9 cellular contexts compared by ENCODE assay signal in the genomic region with DNA sequence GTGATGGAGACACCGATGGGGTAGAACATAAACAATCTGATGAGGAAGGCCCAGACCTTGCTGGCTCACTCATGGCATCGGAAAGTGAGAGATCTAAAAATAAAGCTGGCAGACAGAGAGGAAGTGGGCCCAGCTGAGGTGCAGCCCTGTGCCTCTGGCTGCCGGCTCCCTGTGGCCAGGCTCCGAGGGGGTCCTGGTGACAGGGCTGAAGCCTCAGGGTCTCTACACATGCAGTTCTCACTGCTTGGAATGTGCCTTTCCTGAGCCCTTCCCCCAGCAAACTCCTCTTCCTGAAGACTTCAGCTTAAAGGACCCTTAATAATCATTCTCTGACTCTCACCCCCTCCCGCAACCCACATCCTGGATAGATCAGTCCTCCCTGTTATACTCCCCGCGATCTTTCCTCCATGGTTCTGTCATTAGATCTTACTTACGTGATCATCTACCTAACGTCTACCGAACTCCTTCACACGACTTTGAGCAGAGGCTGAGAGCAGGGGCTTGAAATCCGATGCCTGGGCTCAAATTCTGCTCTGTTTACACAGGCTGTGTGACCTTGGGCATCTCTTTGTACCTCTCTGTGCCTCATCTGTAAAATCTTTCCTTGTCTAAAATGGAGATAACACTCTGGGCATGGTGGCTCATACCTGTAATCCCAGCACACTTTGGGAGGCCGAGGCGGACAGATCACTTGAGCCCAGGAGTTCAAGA. TPM values are rescaled to one million over a fixed set of nuclear protein-coding genes. Genes with fewer than 3 reads are reported as not detected.
DNase-seq lines count a peak whose midpoint lies in the region; ATAC-seq, FAIRE-seq and TF ChIP-seq lines count a peak whose summit lies in the region.
"Had no signal": no experiment of that assay in that cellular context is flagged by ENCODE, and none has a peak within 500 bp of the region (broad histone marks: within the 10 kb centered on the region; RNA-seq: fewer than 3 reads in every experiment).

No MANE protein-coding gene starts in this region.

- H3K9me3 ChIP-seq in DND-41 (ENCODE audit: insufficient read depth, low read length, severe bottlenecking): no peaks in the 10 kb centered on the region
- H3K9me3 ChIP-seq in kidney (ENCODE audit: control insufficient read depth in 1 of 2, low read length in 2 of 2): no peaks in the 10 kb centered on the region
- H3K9me3 ChIP-seq: thoracic aorta had no signal

- H3K27me3 Mint-ChIP-seq in activated T-helper 17 cell treated with anti-CD3 and anti-CD28 coated beads, Interleukin-2, amount 50 U/mL, for 72 hours: no peaks in the 10 kb centered on the region

- H3K9ac ChIP-seq in DND-41 (ENCODE audit: low read depth, low read length) (peak overlapping the region; percentile 44), kidney (ENCODE audit: low read length in 2 of 2) (no peak overlapping the region)

- TF ChIP-seq CTCF in DND-41 (IDR thresholded peaks at IDR 0.05; ENCODE audit: borderline replicate concordance, extremely low read depth, low read length, poor library complexity, severe bottlenecking) (no peak), kidney (IDR thresholded peaks at IDR 0.05; ENCODE audit: borderline replicate concordance, extremely low read depth, insufficient read depth) (no peak)

- H3K4me2 ChIP-seq in DND-41 (ENCODE audit: insufficient read depth, low read length): peak overlapping the region; percentile 58

- H3K36me3 ChIP-seq in DND-41 (ENCODE audit: insufficient read depth, low read length) (no peaks in the 10 kb centered on the region), kidney (ENCODE audit: control insufficient read depth in 1 of 2, insufficient read depth in 2 of 2, low read length in 2 of 2) (no peaks in the 10 kb centered on the region)
- H3K36me3 ChIP-seq: thoracic aorta had no signal

- H3K4me3 Mint-ChIP-seq in activated T-helper 17 cell treated with anti-CD3 and anti-CD28 coated beads, Interleukin-2, amount 50 U/mL, for 72 hours: peak overlapping the region; percentile 82

- peaks cover 31% of the 10 kb centered on the region for H3K4me1 Mint-ChIP-seq in activated T-helper 17 cell treated with anti-CD3 and anti-CD28 coated beads, Interleukin-2, amount 50 U/mL, for 72 hours

- H3K4me3 ChIP-seq in DND-41 (ENCODE audit: low read depth in 1 of 2, low read length in 2 of 2) (peak overlapping the region in 1 of 2 experiments; percentile 24; a peak in 2 of 4 replicates), kidney (ENCODE audit: low read length in 2 of 2) (no peak overlapping the region)
- H3K4me3 ChIP-seq: thoracic aorta had no signal

- H3K4me1 ChIP-seq in DND-41 (ENCODE audit: insufficient read depth, low read length): peaks cover 18% of the 10 kb centered on the region
- peaks cover 0 to 6% of the 10 kb centered on the region in 2 donors for H3K4me1 ChIP-seq in kidney (ENCODE audit: control insufficient read depth in 1 of 2, insufficient read depth in 1 of 2, low read depth in 1 of 2, low read length in 2 of 2)

- intact Hi-C loops in kidney (cut with DNase I): no loop called here

- no peak for FAIRE-seq in kidney (lab: Jason Lieb, UNC)

- H3K27ac Mint-ChIP-seq in activated T-helper 17 cell treated with anti-CD3 and anti-CD28 coated beads, Interleukin-2, amount 50 U/mL, for 72 hours: peak overlapping the region; percentile 77

- peaks cover 3% of the 10 kb centered on the region for H3K27me3 ChIP-seq in DND-41 (ENCODE audit: insufficient read depth, low read length, poor library complexity)

- peak overlapping the region; percentile 77 for H2AFZ ChIP-seq in DND-41 (ENCODE audit: low read depth, low read length)

- no peaks in the 10 kb centered on the region for H3K36me3 Mint-ChIP-seq in activated T-helper 17 cell treated with anti-CD3 and anti-CD28 coated beads, Interleukin-2, amount 50 U/mL, for 72 hours (ENCODE audit: low read depth)

- peak; percentile 75 for DNase-seq in DND-41
- DNase-seq in NOMO-1 treated with DMSO at 0.1 percent for 48 hours (lab: John Stamatoyannopoulos, UW; ENCODE audit: unreplicated experiment): peak; percentile 73
- DNase-seq in pons (ENCODE audit: low spot score): peak; percentile 60
- DNase-seq in kidney: no peak
- DNase-seq in NCI-H1092 treated with DMSO at 0.1 percent for 48 hours (lab: John Stamatoyannopoulos, UW): no peak

- H3K9me3 Mint-ChIP-seq in activated T-helper 17 cell treated with anti-CD3 and anti-CD28 coated beads, Interleukin-2, amount 50 U/mL, for 72 hours: peaks cover 3% of the 10 kb centered on the region

- H3K79me2 ChIP-seq in DND-41 (ENCODE audit: insufficient read depth, low read length): no peaks in the 10 kb centered on the region

- no peaks in the 10 kb centered on the region for H4K20me1 ChIP-seq in DND-41 (ENCODE audit: insufficient read depth, low read length)

- ATAC-seq in DND-41 (ENCODE audit: insufficient read depth, low read depth): peak; percentile 90
- ATAC-seq in GM21576 (IDR thresholded peaks at IDR 0.05; ENCODE audit: unreplicated experiment): peak; percentile 52
- ATAC-seq in activated T-helper 17 cell treated with anti-CD3 and anti-CD28 coated beads, Interleukin-2, amount 50 U/mL, for 72 hours (replicated peaks): peak; percentile 88
- ATAC-seq in HG02884 (IDR thresholded peaks at IDR 0.05; ENCODE audit: unreplicated experiment): no peak

- H3K27ac ChIP-seq in DND-41 (ENCODE audit: low read length) (peak overlapping the region; percentile 70), kidney (ENCODE audit: low read depth in 2 of 2, low read length in 2 of 2) (no peak overlapping the region)
- H3K27ac ChIP-seq: thoracic aorta had no signal

RNA-seq across cellular contexts. Expression of a gene that starts 33.1 kb away (rescaled TPM):
- under 1 TPM; 0.06 to 0.45 TPM for total RNA-seq in activated T-helper 17 cell treated with anti-CD3 and anti-CD28 coated beads, Interleukin-2, amount 50 U/mL, for 72 hours
- total RNA-seq in kidney: 0.88 TPM
- polyA plus RNA-seq in kidney (ENCODE audit: insufficient read depth, low read depth, low replicate concordance): 8.4 TPM
- total RNA-seq: thoracic aorta had no signal

RNA-seq across cellular contexts. Expression of a gene that starts 54.5 kb away (rescaled TPM):
- total RNA-seq in activated T-helper 17 cell treated with anti-CD3 and anti-CD28 coated beads, Interleukin-2, amount 50 U/mL, for 72 hours: 10 to 100 TPM; 30.1 to 42.5 TPM
- 30.7 TPM for total RNA-seq in kidney
- polyA plus RNA-seq in kidney (ENCODE audit: insufficient read depth, low read depth, low replicate concordance): 21.6 TPM

Comparison
In these comparisons a context has a peak if more than half of its experiments do, and no peak if none do; other contexts are left out.
1. DNase-seq: peak in DND-41 (single experiment), NOMO-1 treated with DMSO at 0.1 percent for 48 hours (single experiment) and pons (single experiment); none in kidney (single experiment) and NCI-H1092 treated with DMSO at 0.1 percent for 48 hours (single experiment).